Comparison of ENCODE assay signal across 21 cellular contexts in the genomic region with DNA sequence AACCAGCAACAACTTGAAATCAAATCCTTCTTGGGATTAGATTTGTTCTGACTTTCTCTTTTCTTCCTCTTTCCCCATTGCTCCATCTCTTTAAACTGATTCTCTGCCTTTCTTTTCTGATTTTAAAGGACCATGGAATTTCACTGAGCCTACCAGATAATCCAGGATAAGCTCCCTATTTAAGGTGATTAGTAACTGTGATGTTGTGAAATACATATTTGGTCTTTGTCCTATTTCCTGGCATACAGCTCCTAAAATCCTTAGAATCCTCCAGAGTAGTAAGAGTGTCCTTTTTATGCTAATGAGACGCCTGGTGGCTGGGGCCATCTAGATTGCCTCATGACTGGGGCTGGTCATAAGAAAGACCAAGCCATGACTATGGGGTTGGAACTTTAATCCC.
"Had no signal": no experiment of that assay in that cellular context is flagged by ENCODE, and none has a peak within 500 bp of the region (broad histone marks: within the 10 kb centered on the region; RNA-seq: fewer than 3 reads in every experiment).

No MANE protein-coding gene starts in this region.

- ATAC-seq: gastrocnemius medialis; left ventricle myocardium superior; lower lobe of right lung; naive thymus-derived CD8-positive, alpha-beta T cell; right lobe of liver; stimulated activated effector memory CD8-positive, alpha-beta T cell treated with anti-CD3 and anti-CD28 coated beads, Interleukin-12 subunit alpha, Interleukin-12 subunit beta, amount 100 ng/mL, for 72 hours had no signal

- H3K4me1 ChIP-seq: gastrocnemius medialis, lower lobe of right lung, right lobe of liver, stomach, thyroid gland had no signal

- H3K4me3 Mint-ChIP-seq: naive thymus-derived CD8-positive, alpha-beta T cell; stimulated activated effector memory CD8-positive, alpha-beta T cell treated with anti-CD3 and anti-CD28 coated beads, Interleukin-12 subunit alpha, Interleukin-12 subunit beta, amount 100 ng/mL, for 72 hours had no signal

- H3K9me3 ChIP-seq: gastrocnemius medialis, lower lobe of right lung, ovary, right lobe of liver, stomach, thyroid gland had no signal

- H3K27me3 ChIP-seq: gastrocnemius medialis, ovary, right lobe of liver, stomach, thyroid gland had no signal

- H3K9me3 Mint-ChIP-seq: naive thymus-derived CD8-positive, alpha-beta T cell; stimulated activated effector memory CD8-positive, alpha-beta T cell treated with anti-CD3 and anti-CD28 coated beads, Interleukin-12 subunit alpha, Interleukin-12 subunit beta, amount 100 ng/mL, for 72 hours had no signal

- H3K4me3 ChIP-seq: coronary artery, gastrocnemius medialis, lower lobe of right lung, ovary, right lobe of liver, stomach, thyroid gland had no signal

- H3K36me3 Mint-ChIP-seq: naive thymus-derived CD8-positive, alpha-beta T cell; stimulated activated effector memory CD8-positive, alpha-beta T cell treated with anti-CD3 and anti-CD28 coated beads, Interleukin-12 subunit alpha, Interleukin-12 subunit beta, amount 100 ng/mL, for 72 hours had no signal

- H3K36me3 ChIP-seq: gastrocnemius medialis, lower lobe of right lung, ovary, right lobe of liver, stomach, thyroid gland had no signal

- FAIRE-seq: endothelial cell of umbilical vein, keratinocyte had no signal

- H3K4me1 Mint-ChIP-seq: naive thymus-derived CD8-positive, alpha-beta T cell; stimulated activated effector memory CD8-positive, alpha-beta T cell treated with anti-CD3 and anti-CD28 coated beads, Interleukin-12 subunit alpha, Interleukin-12 subunit beta, amount 100 ng/mL, for 72 hours had no signal

- H3K27ac Mint-ChIP-seq: naive thymus-derived CD8-positive, alpha-beta T cell; stimulated activated effector memory CD8-positive, alpha-beta T cell treated with anti-CD3 and anti-CD28 coated beads, Interleukin-12 subunit alpha, Interleukin-12 subunit beta, amount 100 ng/mL, for 72 hours had no signal

- DNase-seq: dermis blood vessel endothelial cell; effector memory CD4-positive, alpha-beta T cell; foreskin fibroblast; gastrocnemius medialis; left ventricle myocardium superior; lower lobe of right lung; midbrain; naive thymus-derived CD8-positive, alpha-beta T cell; occipital lobe; ovary; retina; right lobe of liver; stimulated activated CD4-positive, alpha-beta T cell treated with anti-CD3 and anti-CD28 coated beads, Interleukin-2, amount 100 ng/mL, for 24 hours; stimulated activated CD4-positive, alpha-beta T cell treated with anti-CD3 and anti-CD28 coated beads, Interleukin-4, amount 100 ng/mL, for 24 hours; stimulated activated naive CD4-positive, alpha-beta T cell treated with Interleukin-2 at 50 U/mL for 16 hours; stomach; thyroid gland had no signal

- H3K27ac ChIP-seq: coronary artery, gastrocnemius medialis, lower lobe of right lung, ovary, right lobe of liver, stomach, thyroid gland had no signal
